Comparison of ENCODE assay signal across 10 cellular contexts in genomic region chr3:72818915-72819314, GRCh38. TPM values are rescaled to one million over a fixed set of nuclear protein-coding genes. Genes with fewer than 3 reads are reported as not detected.
DNase-seq lines count a peak whose midpoint lies in the region; ATAC-seq and TF ChIP-seq lines count a peak whose summit lies in the region.
"Had no signal": no experiment of that assay in that cellular context is flagged by ENCODE, and none has a peak within 500 bp of the region (broad histone marks: within the 10 kb centered on the region; RNA-seq: fewer than 3 reads in every experiment).

No MANE protein-coding gene starts in this region.

- H3K27me3 ChIP-seq in GM23248 (replicated peaks; ENCODE audit: insufficient read depth) (no peaks in the 10 kb centered on the region), brain microvascular endothelial cell (replicated peaks) (no peaks in the 10 kb centered on the region)

- no peaks in the 10 kb centered on the region for H3K9me2 ChIP-seq in GM23248 (ENCODE audit: insufficient read depth)

- in situ Hi-C loops in GM23248 (cut with MboI) (no loop called here), brain microvascular endothelial cell (cut with HindIII; ENCODE audit: low pct_ligation_motif_present, low sequenced_read_pairs) (no loop called here)

- no peak for TF ChIP-seq CTCF in brain microvascular endothelial cell (IDR thresholded peaks at IDR 0.05; ENCODE audit: low read depth, low read length, missing control alignments)

- ATAC-seq in HG02852 (IDR thresholded peaks at IDR 0.05; ENCODE audit: unreplicated experiment), result no peak

- DNase-seq in CD1c-positive myeloid dendritic cell (ENCODE audit: extremely low spot score), result peak; percentile 29
- peak; percentile 91 for DNase-seq in GM23248
- peak; percentile 75 for DNase-seq in brain microvascular endothelial cell
- DNase-seq in lung microvascular endothelial cell (ENCODE audit: low read depth in 2 of 2), result peak; percentile 21 to 33
- no peak for DNase-seq in NCI-H2107 (lab: John Stamatoyannopoulos, UW)
- DNase-seq in NCI-H524 treated with DMSO at 0.1 percent for 48 hours (lab: John Stamatoyannopoulos, UW), result no peak
- DNase-seq: activated CD8-positive, alpha-beta memory T cell treated with anti-CD3 and anti-CD28 coated beads, Interleukin-2, amount 50 U/mL, for 48 hours; NCI-H2081 treated with DMSO at 0.1 percent for 48 hours; nephron progenitor cell had no signal

- no peaks in the 10 kb centered on the region for H3K9me3 ChIP-seq in GM23248 (ENCODE audit: low read depth)

- H4K20me1 ChIP-seq in GM23248 (ENCODE audit: insufficient read depth), result no peaks in the 10 kb centered on the region; the same call in 1 of the 2 replicates

- peak overlapping the region; percentile 73 for H3K27ac ChIP-seq in GM23248
- peak overlapping the region; percentile 28 for H3K27ac ChIP-seq in brain microvascular endothelial cell

- peaks cover 45% of the 10 kb centered on the region for H3K4me1 ChIP-seq in GM23248 (ENCODE audit: insufficient read depth)

- H3K36me3 ChIP-seq in GM23248 (ENCODE audit: low read depth) (0 out of 2 replicates have a peak, but pooled peaks cover 3% of the 10 kb centered on the region), brain microvascular endothelial cell (replicated peaks) (no peaks in the 10 kb centered on the region)

- peaks cover 44% of the 10 kb centered on the region for H3F3A ChIP-seq in GM23248 (ENCODE audit: insufficient read depth)

- no peaks in the 10 kb centered on the region for H3K79me2 ChIP-seq in GM23248 (ENCODE audit: insufficient read depth)

- WGBS in GM23248 (ENCODE audit: low coverage in 1 of 2, low lambda C conversion rate in 2 of 2, missing lambda C conversion rate in 2 of 2), 2 experiments, result 50 to 57% methylated on average over 1 of the region's 1 CpG

- no peak overlapping the region for H3K9ac ChIP-seq in GM23248

- no peak overlapping the region for H2AFZ ChIP-seq in GM23248

- peak overlapping the region; percentile 27 for H3K4me2 ChIP-seq in GM23248 (ENCODE audit: unreplicated experiment)

- H3K4me3 ChIP-seq in GM23248, result no peak overlapping the region
- no peak overlapping the region for H3K4me3 ChIP-seq in brain microvascular endothelial cell (ENCODE audit: low read depth, low read length)

RNA-seq across cellular contexts. Expression of gene SHQ1, which starts 29.3 kb away (rescaled TPM):
- total RNA-seq in GM23248 (2014; rRNA removed; shearing (Covaris generic)), result 23.3 and 23.6 TPM in 2 replicates
- 20.4 and 24.0 TPM in 2 replicates for polyA plus RNA-seq in GM23248 (2016; fragmentation: Nextera tagmentation; extraction: Ambion mirVana)
- 9.8 and 11.3 TPM in 2 replicates for total RNA-seq in lung microvascular endothelial cell

Comparison
In these comparisons a context has a peak if more than half of its experiments do, and no peak if none do; other contexts are left out.
1. DNase-seq: peak in CD1c-positive myeloid dendritic cell (single experiment), GM23248 (single experiment), brain microvascular endothelial cell (single experiment) and lung microvascular endothelial cell (2 of 2); none in NCI-H2107 (single experiment) and NCI-H524 treated with DMSO at 0.1 percent for 48 hours (single experiment).